ENCODE assay signal across 24 cellular contexts in genomic region chr6:105507811-105508210, GRCh38.
"Had no signal": no experiment of that assay in that cellular context is flagged by ENCODE, and none has a peak within 500 bp of the region (broad histone marks: within the 10 kb centered on the region; RNA-seq: fewer than 3 reads in every experiment).

No MANE protein-coding gene starts in this region.

- H3K36me3 Mint-ChIP-seq: immature natural killer cell, memory B cell, naive B cell had no signal

- H3K4me3 Mint-ChIP-seq: immature natural killer cell, memory B cell, naive B cell, nephron had no signal

- H3K27ac ChIP-seq: dorsolateral prefrontal cortex, gastroesophageal sphincter, left ventricle myocardium inferior, lower lobe of right lung, pancreas had no signal

- H3K36me3 ChIP-seq: gastroesophageal sphincter, left ventricle myocardium inferior, lower lobe of right lung, pancreas had no signal

- H3K9me3 ChIP-seq: gastroesophageal sphincter, left ventricle myocardium inferior, lower lobe of right lung, pancreas had no signal

- H3K4me3 ChIP-seq: dorsolateral prefrontal cortex, gastroesophageal sphincter, left ventricle myocardium inferior, lower lobe of right lung, pancreas, smooth muscle cell had no signal

- FAIRE-seq: kidney had no signal

- H3K9me3 Mint-ChIP-seq: memory B cell, naive B cell, nephron had no signal

- H3K27me3 Mint-ChIP-seq: memory B cell had no signal

- DNase-seq: cortex of kidney; dorsolateral prefrontal cortex; effector CD8-positive, alpha-beta T cell; foreskin fibroblast; glutamatergic neuron; immature natural killer cell; kidney; left cardiac atrium; left ventricle myocardium inferior; lower lobe of right lung; midbrain; naive B cell; occipital lobe; pancreas; right cardiac atrium; stimulated activated CD4-positive, alpha-beta T cell treated with anti-CD3 and anti-CD28 coated beads, Interleukin-2, amount 100 ng/mL, for 48 hours; stimulated activated naive CD4-positive, alpha-beta T cell treated with Interleukin-2 at 50 U/mL for 16 hours; trophoblast cell had no signal

- H3K27ac Mint-ChIP-seq: immature natural killer cell, memory B cell, naive B cell, progenitor cell of endocrine pancreas had no signal

- H3K4me1 Mint-ChIP-seq: immature natural killer cell, memory B cell, naive B cell had no signal

- ATAC-seq: esophagus mucosa, gastroesophageal sphincter, left cardiac atrium, lower lobe of right lung, pancreas, right cardiac atrium had no signal

- H3K27me3 ChIP-seq: gastroesophageal sphincter, pancreas had no signal

- H3K4me1 ChIP-seq: pancreas had no signal

- H3K4me2 ChIP-seq: smooth muscle cell had no signal
